Comparison of ENCODE assay signal across 1 cellular context in genomic region chr13:59890064-59890463, GRCh38.
TF ChIP-seq lines count a peak whose summit lies in the region.

No MANE protein-coding gene starts in this region.

TF ChIP-seq in GM23338, 12 proteins besides CTCF, POLR2A, EP300 and RAD21:
- TF ChIP-seq ZNF462 (CRISPR knock-in tag; IDR thresholded peaks at IDR 0.05) (no peak), NANOG (IDR thresholded peaks at IDR 0.05; ENCODE audit: borderline replicate concordance) (no peak), POLR2AphosphoS5 (IDR thresholded peaks at IDR 0.05; ENCODE audit: low read depth) (no peak), ZNF331 (CRISPR knock-in tag; IDR thresholded peaks at IDR 0.05; ENCODE audit: low read depth) (no peak), EZH2 (IDR thresholded peaks at IDR 0.05; ENCODE audit: low read depth, unreplicated experiment) (no peak), STAT1 (IDR thresholded peaks at IDR 0.05; ENCODE audit: unreplicated experiment) (no peak), JUNB (IDR thresholded peaks at IDR 0.05; ENCODE audit: unreplicated experiment) (no peak)
- TF ChIP-seq, protein P1, sequence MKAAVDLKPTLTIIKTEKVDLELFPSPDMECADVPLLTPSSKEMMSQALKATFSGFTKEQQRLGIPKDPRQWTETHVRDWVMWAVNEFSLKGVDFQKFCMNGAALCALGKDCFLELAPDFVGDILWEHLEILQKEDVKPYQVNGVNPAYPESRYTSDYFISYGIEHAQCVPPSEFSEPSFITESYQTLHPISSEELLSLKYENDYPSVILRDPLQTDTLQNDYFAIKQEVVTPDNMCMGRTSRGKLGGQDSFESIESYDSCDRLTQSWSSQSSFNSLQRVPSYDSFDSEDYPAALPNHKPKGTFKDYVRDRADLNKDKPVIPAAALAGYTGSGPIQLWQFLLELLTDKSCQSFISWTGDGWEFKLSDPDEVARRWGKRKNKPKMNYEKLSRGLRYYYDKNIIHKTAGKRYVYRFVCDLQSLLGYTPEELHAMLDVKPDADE (IDR thresholded peaks at IDR 0.05) = no peak
- TF ChIP-seq, protein P2, sequence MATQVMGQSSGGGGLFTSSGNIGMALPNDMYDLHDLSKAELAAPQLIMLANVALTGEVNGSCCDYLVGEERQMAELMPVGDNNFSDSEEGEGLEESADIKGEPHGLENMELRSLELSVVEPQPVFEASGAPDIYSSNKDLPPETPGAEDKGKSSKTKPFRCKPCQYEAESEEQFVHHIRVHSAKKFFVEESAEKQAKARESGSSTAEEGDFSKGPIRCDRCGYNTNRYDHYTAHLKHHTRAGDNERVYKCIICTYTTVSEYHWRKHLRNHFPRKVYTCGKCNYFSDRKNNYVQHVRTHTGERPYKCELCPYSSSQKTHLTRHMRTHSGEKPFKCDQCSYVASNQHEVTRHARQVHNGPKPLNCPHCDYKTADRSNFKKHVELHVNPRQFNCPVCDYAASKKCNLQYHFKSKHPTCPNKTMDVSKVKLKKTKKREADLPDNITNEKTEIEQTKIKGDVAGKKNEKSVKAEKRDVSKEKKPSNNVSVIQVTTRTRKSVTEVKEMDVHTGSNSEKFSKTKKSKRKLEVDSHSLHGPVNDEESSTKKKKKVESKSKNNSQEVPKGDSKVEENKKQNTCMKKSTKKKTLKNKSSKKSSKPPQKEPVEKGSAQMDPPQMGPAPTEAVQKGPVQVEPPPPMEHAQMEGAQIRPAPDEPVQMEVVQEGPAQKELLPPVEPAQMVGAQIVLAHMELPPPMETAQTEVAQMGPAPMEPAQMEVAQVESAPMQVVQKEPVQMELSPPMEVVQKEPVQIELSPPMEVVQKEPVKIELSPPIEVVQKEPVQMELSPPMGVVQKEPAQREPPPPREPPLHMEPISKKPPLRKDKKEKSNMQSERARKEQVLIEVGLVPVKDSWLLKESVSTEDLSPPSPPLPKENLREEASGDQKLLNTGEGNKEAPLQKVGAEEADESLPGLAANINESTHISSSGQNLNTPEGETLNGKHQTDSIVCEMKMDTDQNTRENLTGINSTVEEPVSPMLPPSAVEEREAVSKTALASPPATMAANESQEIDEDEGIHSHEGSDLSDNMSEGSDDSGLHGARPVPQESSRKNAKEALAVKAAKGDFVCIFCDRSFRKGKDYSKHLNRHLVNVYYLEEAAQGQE (IDR thresholded peaks at IDR 0.05; ENCODE audit: unreplicated experiment) = no peak
